19 cellular contexts compared by ENCODE assay signal in genomic region chr1:67888707-67889106, GRCh38. TPM values are rescaled to one million over a fixed set of nuclear protein-coding genes. Genes with fewer than 3 reads are reported as not detected.
DNase-seq lines count a peak whose midpoint lies in the region; ATAC-seq, FAIRE-seq and TF ChIP-seq lines count a peak whose summit lies in the region.
"Had no signal": no experiment of that assay in that cellular context is flagged by ENCODE, and none has a peak within 500 bp of the region (broad histone marks: within the 10 kb centered on the region; RNA-seq: fewer than 3 reads in every experiment).

No MANE protein-coding gene starts in this region.

- peaks cover 26% of the 10 kb centered on the region for H3K4me1 Mint-ChIP-seq in neural crest cell
- no peaks in the 10 kb centered on the region for H3K4me1 Mint-ChIP-seq in naive thymus-derived CD8-positive, alpha-beta T cell
- H3K4me1 Mint-ChIP-seq: activated B cell treated with CpG ODN at 0.5 μM for 24 hours had no signal

- no peak overlapping the region for H3K9ac ChIP-seq in BLaER1 treated with 17β-estradiol and CSF1 and Interleukin-3, amounts not matched to agents 10 nM and 100 nM
- no peak overlapping the region; a peak in 1 of 7 replicates for H3K9ac ChIP-seq in H1 (replicated peaks in 1 of 4; ENCODE audit: extremely low read depth in 1 of 4, low read depth in 3 of 4, low read length in 3 of 4)

- no peaks in the 10 kb centered on the region for H3K27me3 Mint-ChIP-seq in neural crest cell (ENCODE audit: low read depth)
- peaks cover 6 to 21% (median 18%) of the 10 kb centered on the region in 5 donors for H3K27me3 Mint-ChIP-seq in naive thymus-derived CD8-positive, alpha-beta T cell
- H3K27me3 Mint-ChIP-seq: activated B cell treated with CpG ODN at 0.5 μM for 24 hours had no signal

- H2AK5ac ChIP-seq in H1 (ENCODE audit: low read depth, low read length), result no peak overlapping the region

- peaks cover 0 to 18% (median 9%) of the 10 kb centered on the region in 11 experiments; a peak in 10 of 22 replicates for H3K9me3 ChIP-seq in BLaER1 treated with 17β-estradiol and CSF1 and Interleukin-3, amounts not matched to agents 10 nM and 100 nM (replicated peaks in 1 of 11)
- no peaks in the 10 kb centered on the region for H3K9me3 ChIP-seq in H1 (ENCODE audit: insufficient read depth in 2 of 2, low read depth in 1 of 2, low read length in 1 of 2)
- H3K9me3 ChIP-seq: colonic mucosa, HAP-1 had no signal

- H2BK12ac ChIP-seq in H1 (ENCODE audit: low read depth, low read length), result 0 out of 2 replicates have a peak overlapping the region, but pooled peaks have one; percentile 21

- H3K27me3 ChIP-seq in BLaER1 treated with 17β-estradiol and CSF1 and Interleukin-3, amounts not matched to agents 10 nM and 100 nM, result no peaks in the 10 kb centered on the region
- H3K27me3 ChIP-seq in H1 (replicated peaks in 1 of 4; ENCODE audit: control insufficient read depth in 3 of 4, extremely low read depth in 1 of 4, insufficient read depth in 3 of 4, low read length in 3 of 4), result no peaks in the 10 kb centered on the region
- H3K27me3 ChIP-seq: colonic mucosa had no signal

- H3K4me3 Mint-ChIP-seq in neural crest cell, result peak overlapping the region; percentile 36
- H3K4me3 Mint-ChIP-seq in naive thymus-derived CD8-positive, alpha-beta T cell, result no peak overlapping the region
- H3K4me3 Mint-ChIP-seq: activated B cell treated with CpG ODN at 0.5 μM for 24 hours had no signal

- H3K56ac ChIP-seq in H1 (replicated peaks; ENCODE audit: insufficient read length, low read depth, low read length), result no peak overlapping the region

- no peaks in the 10 kb centered on the region for H3K23me2 ChIP-seq in H1 (ENCODE audit: low read depth, low read length)

- H2BK20ac ChIP-seq in H1 (ENCODE audit: low read length), result no peak overlapping the region

- no peak overlapping the region for H3K4me3 ChIP-seq in BLaER1 treated with 17β-estradiol and CSF1 and Interleukin-3, amounts not matched to agents 10 nM and 100 nM
- H3K4me3 ChIP-seq in H1 (ENCODE audit: extremely low read depth in 1 of 4, insufficient read depth in 2 of 4, low read depth in 3 of 4, low read length in 4 of 4), result no peak overlapping the region
- H3K4me3 ChIP-seq: colonic mucosa, HAP-1 had no signal

- TF ChIP-seq POLR2A in H1 (IDR thresholded peaks at IDR 0.05; ENCODE audit: control extremely low read depth in 1 of 2, low read depth in 2 of 2, low read length in 2 of 2), result no peak

- no peak for TF ChIP-seq RAD21 in H1 (IDR thresholded peaks at IDR 0.05 in 1 of 2, conservative IDR thresholded peaks at IDR 0.05 in 1 of 2; ENCODE audit: low read depth in 2 of 2, low read length in 2 of 2)

- no peaks in the 10 kb centered on the region for H3K79me1 ChIP-seq in H1 (ENCODE audit: low read depth, low read length)

- no peak overlapping the region for H3K27ac Mint-ChIP-seq in neural crest cell (ENCODE audit: unreplicated experiment)
- H3K27ac Mint-ChIP-seq in naive thymus-derived CD8-positive, alpha-beta T cell, result no peak overlapping the region
- H3K27ac Mint-ChIP-seq: activated B cell treated with CpG ODN at 0.5 μM for 24 hours had no signal

- no peaks in the 10 kb centered on the region for H3K36me3 ChIP-seq in BLaER1 treated with 17β-estradiol and CSF1 and Interleukin-3, amounts not matched to agents 10 nM and 100 nM
- no peaks in the 10 kb centered on the region for H3K36me3 ChIP-seq in H1 (ENCODE audit: control insufficient read depth in 2 of 4, insufficient read depth in 4 of 4, low read length in 3 of 4)
- H3K36me3 ChIP-seq: colonic mucosa, HAP-1 had no signal

- H3K23ac ChIP-seq in H1 (ENCODE audit: insufficient read length), result no peak overlapping the region

- POLR2A ChIA-PET in H1 (lab: Charles Lee; ENCODE audit: partially characterized antibody), result no interaction called here
- POLR2A ChIA-PET in naive thymus-derived CD8-positive, alpha-beta T cell (lab: Charles Lee), result no interaction called here

- H3K79me2 ChIP-seq in H1 (ENCODE audit: control insufficient read depth in 1 of 2, insufficient read depth in 2 of 2, low read length in 2 of 2), result no peaks in the 10 kb centered on the region

- H3K4me2 ChIP-seq in BLaER1 treated with 17β-estradiol and CSF1 and Interleukin-3, amounts not matched to agents 10 nM and 100 nM, result peak overlapping the region in 8 of 11 experiments; percentile 2 to 59 (median 32); a peak in 9 of 22 replicates
- H3K4me2 ChIP-seq in H1 (ENCODE audit: insufficient read depth in 1 of 2, low read depth in 2 of 2, low read length in 2 of 2), result peak overlapping the region in 1 of 2 experiments; percentile 24; a peak in 1 of 4 replicates

- 28% methylated on average over 3 of the region's 3 CpGs; no CpG with 5 or more reads in 1 of the 2 experiments for WGBS in H1 (ENCODE audit: extremely low coverage in 1 of 2, insufficient coverage in 1 of 2, insufficient read length in 1 of 2, insufficient replicate concordance in 2 of 2, low coverage in 1 of 2, low lambda C conversion rate in 2 of 2, missing lambda C conversion rate in 1 of 2), 2 experiments

- no peaks in the 10 kb centered on the region for H4K20me1 ChIP-seq in BLaER1 treated with 17β-estradiol and CSF1 and Interleukin-3, amounts not matched to agents 10 nM and 100 nM
- H4K20me1 ChIP-seq in H1 (replicated peaks in 1 of 2; ENCODE audit: control insufficient read depth in 1 of 2, insufficient read depth in 2 of 2, low read length in 2 of 2), result no peaks in the 10 kb centered on the region

- no peak overlapping the region for H3K27ac ChIP-seq in BLaER1 treated with 17β-estradiol and CSF1 and Interleukin-3, amounts not matched to agents 10 nM and 100 nM
- no peak overlapping the region for H3K27ac ChIP-seq in H1 (ENCODE audit: low read depth, low read length)
- H3K27ac ChIP-seq: C4-2B, colonic mucosa had no signal

- no peak for TF ChIP-seq CTCF in H1 (IDR thresholded peaks at IDR 0.05; ENCODE audit: control extremely low read depth in 1 of 3, insufficient read depth in 1 of 3, low read depth in 1 of 3, low read length in 3 of 3)
- TF ChIP-seq CTCF in neural crest cell (conservative IDR thresholded peaks at IDR 0.05), result no peak

- H4K91ac ChIP-seq in H1 (replicated peaks; ENCODE audit: insufficient read length, low read length), result no peak overlapping the region

- peaks cover 32 to 70% (median 52%) of the 10 kb centered on the region in 10 experiments for H3K4me1 ChIP-seq in BLaER1 treated with 17β-estradiol and CSF1 and Interleukin-3, amounts not matched to agents 10 nM and 100 nM
- H3K4me1 ChIP-seq in H1 (replicated peaks in 1 of 4; ENCODE audit: control insufficient read depth in 3 of 4, insufficient read depth in 4 of 4, low read length in 3 of 4), result peaks cover 5 to 22% (median 15%) of the 10 kb centered on the region in 4 experiments
- H3K4me1 ChIP-seq: colonic mucosa had no signal

- H3K36me3 Mint-ChIP-seq in neural crest cell (ENCODE audit: low read depth), result no peaks in the 10 kb centered on the region
- H3K36me3 Mint-ChIP-seq in naive thymus-derived CD8-positive, alpha-beta T cell, result no peaks in the 10 kb centered on the region

- no peaks in the 10 kb centered on the region for H3K9me3 Mint-ChIP-seq in neural crest cell
- peaks cover 0 to 2% (median 0%) of the 10 kb centered on the region in 9 donors for H3K9me3 Mint-ChIP-seq in naive thymus-derived CD8-positive, alpha-beta T cell
- H3K9me3 Mint-ChIP-seq: activated B cell treated with CpG ODN at 0.5 μM for 24 hours had no signal

- DNase-seq in RCC 7860 (ENCODE audit: low spot score) (peak; percentile 79), H1 (ENCODE audit: low read depth in 1 of 2, low spot score in 2 of 2) (no peak), neural crest cell (ENCODE audit: low read depth, low spot score) (no peak)
- no peak for DNase-seq in naive thymus-derived CD8-positive, alpha-beta T cell
- DNase-seq: activated B cell treated with CpG ODN at 0.5 μM for 24 hours; activated naive CD4-positive, alpha-beta T cell treated with anti-CD3 and anti-CD28 coated beads, Interleukin-2, amount 50 U/mL, for 16 hours; colonic mucosa; midbrain; MM.1S; NCI-H2171; stimulated activated CD4-positive, alpha-beta T cell treated with anti-CD3 and anti-CD28 coated beads, Interleukin-2, amount 100 ng/mL, for 48 hours had no signal

- no peak for TF ChIP-seq EP300 in H1 (IDR thresholded peaks at IDR 0.05; ENCODE audit: borderline replicate concordance in 1 of 2, low read depth in 2 of 2, low read length in 2 of 2)

- no peak overlapping the region for H3K14ac ChIP-seq in H1 (ENCODE audit: insufficient read length)

- FAIRE-seq in RCC 7860 (lab: Jason Lieb, UNC), result no peak
- FAIRE-seq in H1 (lab: Jason Lieb, UNC), result no peak
- FAIRE-seq: G401.6, urothelium cell line had no signal

- H2AFZ ChIP-seq in H1 (ENCODE audit: low read length), result peak overlapping the region; percentile 60; the same call in 1 of the 2 replicates

- H4K8ac ChIP-seq in H1 (ENCODE audit: extremely low read depth, insufficient read depth, low read length), result no peak overlapping the region

- no peak overlapping the region for H4K5ac ChIP-seq in H1 (ENCODE audit: insufficient read length, low read depth, low read length)

- H3K4ac ChIP-seq in H1 (replicated peaks; ENCODE audit: insufficient read length, low read depth, low read length), result no peak overlapping the region

- no peak overlapping the region for H2BK15ac ChIP-seq in H1 (ENCODE audit: low read length)

- H2BK120ac ChIP-seq in H1 (replicated peaks; ENCODE audit: low read depth, low read length), result no peak overlapping the region

- CTCF ChIA-PET in H1 (lab: Charles Lee; ENCODE audit: partially characterized antibody), result interaction anchor here (1.2 to 2.3 kb wide), 3 partner anchors 35 to 122 kb away, joined by 5 to 7 read pairs (median 5); no protein-coding TSS in a partner anchor

- 0 out of 2 replicates have a peak overlapping the region, but pooled peaks have one; percentile 40 for H3K18ac ChIP-seq in H1 (ENCODE audit: extremely low read depth, low read length)

- ATAC-seq in HG02970 (IDR thresholded peaks at IDR 0.05; ENCODE audit: low FRiP score, unreplicated experiment) (no peak), HG03135 (IDR thresholded peaks at IDR 0.05; ENCODE audit: unreplicated experiment) (no peak), GM21360 (IDR thresholded peaks at IDR 0.05; ENCODE audit: unreplicated experiment) (no peak)
- ATAC-seq in naive thymus-derived CD8-positive, alpha-beta T cell, result no peak

- H2BK5ac ChIP-seq in H1 (ENCODE audit: low read depth, low read length), result no peak overlapping the region

TF ChIP-seq in H1, 55 proteins besides CTCF, POLR2A, EP300 and RAD21 (continues in another document):
- no peak for TF ChIP-seq POLR2AphosphoS5 (IDR thresholded peaks at IDR 0.05; ENCODE audit: low read depth, low read length)

RNA-seq across cellular contexts. Expression of gene GNG12, which starts 55.4 kb away (rescaled TPM):
- 34.5 and 35.8 TPM in 2 replicates for total RNA-seq in H1 (2021; fragmentation: NEBNext Ultra II Directional; extraction: Animal tissue kit (Norgen Biotek cat#: 25700))
- 5.9 and 11.4 TPM in 2 replicates for polyA plus RNA-seq in H1 (2011; rRNA removed)
- 9.9 TPM for polyA plus RNA-seq in H1 (2011; cell fraction: cytosol; rRNA removed)
- 4.6 TPM for polyA plus RNA-seq in H1 (2011; cell fraction: nucleus; rRNA removed)
- polyA plus RNA-seq in H1 (2012, experiment 1 of 2), result 6.6 to 11.7 TPM (median 8.6 TPM) in 4 replicates
- polyA plus RNA-seq in H1 (2012, experiment 2 of 2), result 2.3 TPM
- 28.6 TPM for polyA plus RNA-seq in H1 (2013, experiment 1 of 2)
- polyA plus RNA-seq in H1 (2013, experiment 2 of 2), result 27.0 TPM
- 13.5 and 18.4 TPM in 2 replicates for polyA minus RNA-seq in H1 (2011; rRNA and poly(A)+ RNA removed)
- polyA minus RNA-seq in H1 (2011; cell fraction: cytosol; rRNA and poly(A)+ RNA removed), result 8.5 TPM
- 20.1 TPM for polyA minus RNA-seq in H1 (2011; cell fraction: nucleus; rRNA and poly(A)+ RNA removed)
- 18.4 and 18.5 TPM in 2 replicates for total RNA-seq in neural crest cell
- total RNA-seq in naive thymus-derived CD8-positive, alpha-beta T cell, result not detected
- not detected for polyA plus RNA-seq in naive thymus-derived CD8-positive, alpha-beta T cell
- total RNA-seq: activated B cell treated with CpG ODN at 0.5 μM for 24 hours had no signal

Comparison
In these comparisons a context has a peak if more than half of its experiments do, and no peak if none do; other contexts are left out.
1. RNA of gene GNG12, which starts 55.4 kb away (total RNA-seq): 34.5 to 35.8 TPM in H1 and 18.4 to 18.5 TPM in neural crest cell; not detected in naive thymus-derived CD8-positive, alpha-beta T cell; every median in the first group is over 10 times any median in the second.